ENCODE assay signal across 20 cellular contexts in the genomic region with DNA sequence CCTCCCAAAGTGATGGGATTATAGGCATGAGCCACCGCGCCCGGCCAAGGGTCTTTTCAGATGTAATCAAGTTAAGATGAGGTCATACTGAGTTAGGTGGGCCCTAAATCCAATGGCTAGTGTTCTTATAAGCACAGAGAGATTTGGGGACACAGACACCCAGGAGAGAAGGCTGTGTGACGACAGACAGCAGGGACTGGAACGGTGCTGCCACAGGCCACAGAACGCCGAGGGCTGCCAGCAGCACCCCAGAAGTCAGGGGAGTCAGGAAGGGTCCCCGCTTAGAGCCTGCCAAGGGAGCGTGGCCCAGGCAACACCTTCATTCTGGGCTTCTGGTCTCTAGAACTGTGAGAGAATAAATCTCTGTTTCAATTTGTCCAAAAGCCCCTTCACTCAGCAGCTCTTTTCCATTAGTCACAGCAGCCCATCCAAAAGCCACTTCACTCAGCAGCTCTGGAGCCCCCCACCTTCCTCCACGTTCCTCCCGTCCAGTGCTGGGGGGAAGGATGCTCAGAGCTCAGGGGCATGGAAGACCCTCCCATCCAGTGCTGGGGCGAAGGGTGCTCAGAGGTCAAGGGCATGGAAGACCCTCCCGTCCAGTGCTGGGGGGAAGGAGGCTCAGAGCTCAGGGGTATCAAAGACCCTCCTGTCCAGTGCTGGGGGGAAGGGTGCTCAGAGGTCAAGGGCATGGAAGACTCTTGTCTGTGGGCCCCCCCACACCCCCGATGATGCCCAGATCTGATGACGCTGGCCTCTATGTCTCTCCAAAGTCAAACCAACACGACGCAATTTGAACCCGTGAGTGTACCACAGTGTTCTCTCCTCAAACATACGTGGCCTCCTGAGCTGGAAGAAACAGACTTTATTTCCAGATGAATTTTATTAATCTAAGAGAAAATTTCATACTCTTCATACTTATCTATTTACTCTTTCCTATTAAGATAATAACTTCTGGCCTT. TPM values are rescaled to one million over a fixed set of nuclear protein-coding genes. Genes with fewer than 3 reads are reported as not detected.
DNase-seq lines count a peak whose midpoint lies in the region; ATAC-seq and TF ChIP-seq lines count a peak whose summit lies in the region.
"Had no signal": no experiment of that assay in that cellular context is flagged by ENCODE, and none has a peak within 500 bp of the region (broad histone marks: within the 10 kb centered on the region; RNA-seq: fewer than 3 reads in every experiment).

No MANE protein-coding gene starts in this region.

- peaks cover 9% of the 10 kb centered on the region for H3K9me3 Mint-ChIP-seq in mesothelial cell of epicardium

- ATAC-seq in GM21515 (IDR thresholded peaks at IDR 0.05; ENCODE audit: unreplicated experiment): no peak
- no peak for ATAC-seq in HG03571 (IDR thresholded peaks at IDR 0.05; ENCODE audit: unreplicated experiment)
- ATAC-seq: CD8-positive, alpha-beta T cell; left lung; SK-N-SH treated with all-trans-retinoic acid at 6 μM for 48 hours had no signal

- H3K36me3 ChIP-seq in HEK293 (ENCODE audit: control insufficient read depth in 2 of 2, insufficient read depth in 1 of 2, low read length in 2 of 2): peaks cover 3 to 8% of the 10 kb centered on the region in 2 experiments; a peak in 2 of 3 replicates
- H3K36me3 ChIP-seq in mammary epithelial cell (ENCODE audit: insufficient read depth, low read length): no peaks in the 10 kb centered on the region
- no peaks in the 10 kb centered on the region for H3K36me3 ChIP-seq in spleen
- H3K36me3 ChIP-seq: left lung had no signal

- TF ChIP-seq CTCF in HEK293 (tag by site-specific recombination; IDR thresholded peaks at IDR 0.05): no peak
- TF ChIP-seq CTCF in mammary epithelial cell (conservative IDR thresholded peaks at IDR 0.05 in 1 of 2, IDR thresholded peaks at IDR 0.05 in 1 of 2; ENCODE audit: extremely low read depth in 1 of 2, insufficient read depth in 1 of 2, low read depth in 1 of 2, low read length in 2 of 2): no peak
- no peak for TF ChIP-seq CTCF in mesothelial cell of epicardium (IDR thresholded peaks at IDR 0.05; ENCODE audit: unreplicated experiment)
- no peak for TF ChIP-seq CTCF in spleen (IDR thresholded peaks at IDR 0.05 in 8 of 11, conservative IDR thresholded peaks at IDR 0.05 in 3 of 11)

- DNase-seq in mammary epithelial cell (no peak), mesothelial cell of epicardium (ENCODE audit: low spot score in 2 of 2, unreplicated experiment in 2 of 2) (no peak), spleen (no peak), cortex of kidney (lab: John Stamatoyannopoulos, UW) (no peak)
- DNase-seq: activated CD8-positive, alpha-beta memory T cell treated with anti-CD3 and anti-CD28 coated beads for 24 hours; activated naive CD8-positive, alpha-beta T cell treated with anti-CD3 and anti-CD28 coated beads for 36 hours; CD8-positive, alpha-beta T cell; DMS79; H7; left lung; naive B cell; NCI-H1436; stimulated activated CD8-positive, alpha-beta memory T cell treated with anti-CD3 and anti-CD28 coated beads, Interleukin-4, amount 100 ng/mL, for 48 hours; T-helper 9 cell had no signal

- TSS peak; percentile 69 for BruUV-seq in mammary epithelial cell (replicated peaks; lab: Mats Ljungman, UMichigan)

- POLR2A ChIA-PET in HEK293 (lab: Yijun Ruan, JAX): interaction anchor here (1.4 kb wide), 1 partner anchor 30 kb away, joined by 8 read pairs; a partner anchor contains a TSS

- peak overlapping the region; percentile 47 for H3K9ac ChIP-seq in mammary epithelial cell (ENCODE audit: insufficient read depth, low read length)

- no peaks in the 10 kb centered on the region for H3K27me3 Mint-ChIP-seq in mesothelial cell of epicardium (ENCODE audit: low read depth)
- H3K27me3 Mint-ChIP-seq: activated naive CD8-positive, alpha-beta T cell treated with anti-CD3 and anti-CD28 coated beads for 36 hours; naive B cell had no signal

- peaks cover 15% of the 10 kb centered on the region for H3K4me1 Mint-ChIP-seq in mesothelial cell of epicardium

- H3K27ac ChIP-seq in HEK293 (ENCODE audit: extremely low read depth, low read depth, low read length) (no peak overlapping the region), mammary epithelial cell (ENCODE audit: insufficient read depth, low read depth, low read length) (peak overlapping the region; percentile 61), skin epidermis (peak overlapping the region in 12 of 21 experiments; percentile 6 to 72 (median 48)), spleen (no peak overlapping the region)
- H3K27ac ChIP-seq: HL-60, left lung had no signal

- H3K9me3 ChIP-seq in HEK293 (ENCODE audit: control insufficient read depth, insufficient read depth, low read depth, low read length) (no peaks in the 10 kb centered on the region), mammary epithelial cell (replicated peaks; ENCODE audit: insufficient read depth, low read length) (peaks cover 5% of the 10 kb centered on the region), spleen (peaks cover 0 to 12% (median 8%) of the 10 kb centered on the region in 8 donors)

- no peak overlapping the region for H2AFZ ChIP-seq in mammary epithelial cell (ENCODE audit: low read depth, low read length)

- intact Hi-C loops in mammary epithelial cell (cut with micrococcal nuclease) (no loop called here), spleen (cut with DNase I; ENCODE audit: low total_unique reads) (no loop called here)

- 77% methylated on average over 18 of the region's 19 CpGs for WGBS in mammary epithelial cell (ENCODE audit: low coverage, missing lambda C conversion rate)
- WGBS in spleen, 5 donors: 88 to 96% (median 93%) methylated on average over 18 to 19 of the region's 19 CpGs

- CTCF ChIA-PET in HEK293 (lab: Yijun Ruan, JAX): interaction anchor here (1.3 to 1.6 kb wide), 2 partner anchors 21 to 95 kb away, joined by 3 read pairs; no protein-coding TSS in a partner anchor
- CTCF ChIA-PET in mammary epithelial cell (lab: Charles Lee; ENCODE audit: low non-redundant PET): no interaction called here

- peak overlapping the region; percentile 84 for H3K27ac Mint-ChIP-seq in mesothelial cell of epicardium
- H3K27ac Mint-ChIP-seq: activated naive CD8-positive, alpha-beta T cell treated with anti-CD3 and anti-CD28 coated beads for 36 hours; CD8-positive, alpha-beta T cell had no signal

- in situ Hi-C loops in mammary epithelial cell (cut with MboI; ENCODE audit: low sequenced_read_pairs in 2 of 2): no loop called here

- H3K36me3 Mint-ChIP-seq in mesothelial cell of epicardium: peaks cover 18% of the 10 kb centered on the region

- no peaks in the 10 kb centered on the region for H3K79me2 ChIP-seq in mammary epithelial cell (ENCODE audit: insufficient read depth, low read length)

- H3K4me1 ChIP-seq in HEK293 (ENCODE audit: control insufficient read depth, insufficient read depth, low read length): no peaks in the 10 kb centered on the region
- peaks cover 13% of the 10 kb centered on the region for H3K4me1 ChIP-seq in mammary epithelial cell (ENCODE audit: insufficient read depth, low read length)
- no peaks in the 10 kb centered on the region for H3K4me1 ChIP-seq in spleen
- H3K4me1 ChIP-seq: left lung had no signal

- H3K4me3 ChIP-seq in HEK293 (ENCODE audit: low read depth, low read length) (no peak overlapping the region), mammary epithelial cell (replicated peaks in 1 of 3; ENCODE audit: insufficient read depth in 1 of 3, low read depth in 2 of 3, low read length in 3 of 3) (peak overlapping the region in 1 of 3 experiments; percentile 16), skin epidermis (no peak overlapping the region), spleen (no peak overlapping the region)
- H3K4me3 ChIP-seq: left lung had no signal

- H3K4me3 Mint-ChIP-seq in mesothelial cell of epicardium: no peak overlapping the region
- H3K4me3 Mint-ChIP-seq: activated naive CD8-positive, alpha-beta T cell treated with anti-CD3 and anti-CD28 coated beads for 36 hours; CD8-positive, alpha-beta T cell; naive B cell had no signal

- no peaks in the 10 kb centered on the region for H3K27me3 ChIP-seq in mammary epithelial cell (ENCODE audit: insufficient read depth, low read length)
- H3K27me3 ChIP-seq in spleen (replicated peaks in 1 of 7): no peaks in the 10 kb centered on the region
- H3K27me3 ChIP-seq: left lung had no signal

- no peak for TF ChIP-seq POLR2A in spleen (IDR thresholded peaks at IDR 0.05)

- H3K4me2 ChIP-seq in mammary epithelial cell (ENCODE audit: insufficient read depth, low read depth, low read length): peak overlapping the region; percentile 57

- no peaks in the 10 kb centered on the region for H4K20me1 ChIP-seq in mammary epithelial cell (ENCODE audit: insufficient read depth, low read length)

- dilution Hi-C loops in mammary epithelial cell (cut with HindIII; ENCODE audit: low sequenced_read_pairs): no loop called here

RNA-seq across cellular contexts. Expression of a gene that starts 11.9 kb away (rescaled TPM):
- total RNA-seq in mammary epithelial cell: 10 to 100 TPM; 13.3 to 17.8 TPM
- 16.5 TPM for polyA plus RNA-seq in mammary epithelial cell
- polyA minus RNA-seq in mammary epithelial cell: 10.5 TPM
- 25.0 to 26.5 TPM (median 25.5 TPM) in 3 replicates for total RNA-seq in mesothelial cell of epicardium
- 10 to 100 TPM in 2 of 7 donors, 1 to 10 TPM in 5; 4.1 to 13.6 (median 5.5) TPM for total RNA-seq in spleen
- polyA plus RNA-seq in spleen: 1 to 10 TPM; 5.3 to 8.6 (median 8.5) TPM

RNA-seq across cellular contexts. Expression of a gene that starts 29.9 kb away (rescaled TPM):
- total RNA-seq in mammary epithelial cell: 10 to 100 TPM; 16.7 to 44.5 TPM
- polyA plus RNA-seq in mammary epithelial cell: 27.2 TPM
- 52.6 TPM for polyA minus RNA-seq in mammary epithelial cell
- total RNA-seq in mesothelial cell of epicardium: 30.3 to 31.6 TPM (median 30.6 TPM) in 3 replicates
- 10 to 100 TPM; 16.3 to 35.1 (median 21.2) TPM for total RNA-seq in spleen
- 10 to 100 TPM; 25.4 to 33.3 (median 27.4) TPM for polyA plus RNA-seq in spleen

RNA-seq across cellular contexts. Expression of a gene that starts 38.4 kb away (rescaled TPM):
- total RNA-seq in mammary epithelial cell (10 to 100 TPM; 62.2 to 68.4 TPM), mesothelial cell of epicardium (90.2 to 93.3 TPM (median 92.3 TPM) in 3 replicates), spleen (10 to 100 TPM; 62.6 to 80.2 (median 67.0) TPM)
- polyA plus RNA-seq in mammary epithelial cell (71.9 TPM), spleen (10 to 100 TPM; 30.9 to 52.7 (median 34.9) TPM)
- polyA minus RNA-seq in mammary epithelial cell: 71.2 TPM

RNA-seq across cellular contexts. Expression of a gene that starts 48.8 kb away (rescaled TPM):
- total RNA-seq in mammary epithelial cell: 1 to 10 TPM; 2.2 to 4.2 TPM
- polyA plus RNA-seq in mammary epithelial cell: 0.14 TPM
- not detected for polyA minus RNA-seq in mammary epithelial cell
- 31.9 to 33.3 TPM (median 33.0 TPM) in 3 replicates for total RNA-seq in mesothelial cell of epicardium
- 10 to 100 TPM in 2 of 7 donors, 1 to 10 TPM in 5; 1.4 to 14.1 (median 6.6) TPM for total RNA-seq in spleen
- 1 to 10 TPM; 1.7 to 3.4 (median 2.1) TPM for polyA plus RNA-seq in spleen

Comparison
In these comparisons a context has a peak if more than half of its experiments do, and no peak if none do; other contexts are left out.
1. H3K27ac ChIP-seq: peak in mammary epithelial cell (single experiment) and skin epidermis (12 of 21); none in HEK293 (single experiment) and spleen (0 of 8).